Comparison of ENCODE assay signal across 1 cellular context in genomic region chr9:97851450-97851883, GRCh38.
TF ChIP-seq lines count a peak whose summit lies in the region.

No MANE protein-coding gene starts in this region.

TF ChIP-seq in WTC11, 78 proteins besides CTCF, POLR2A, EP300 and RAD21:
- no peak for TF ChIP-seq FOXP4 (CRISPR knock-in tag; IDR thresholded peaks at IDR 0.05)
- TF ChIP-seq ZNF263 (CRISPR knock-in tag; IDR thresholded peaks at IDR 0.05; ENCODE audit: low read depth), result no peak
- no peak for TF ChIP-seq ZBTB21 (CRISPR knock-in tag; IDR thresholded peaks at IDR 0.05; ENCODE audit: borderline replicate concordance)
- no peak for TF ChIP-seq PRRX2 (CRISPR knock-in tag; IDR thresholded peaks at IDR 0.05)
- TF ChIP-seq SMAD3 (CRISPR knock-in tag; IDR thresholded peaks at IDR 0.05; ENCODE audit: borderline replicate concordance), result no peak
- no peak for TF ChIP-seq ATF1 (CRISPR knock-in tag; IDR thresholded peaks at IDR 0.05)
- no peak for TF ChIP-seq RELA (CRISPR knock-in tag; IDR thresholded peaks at IDR 0.05; ENCODE audit: borderline replicate concordance)
- TF ChIP-seq, protein P1, sequence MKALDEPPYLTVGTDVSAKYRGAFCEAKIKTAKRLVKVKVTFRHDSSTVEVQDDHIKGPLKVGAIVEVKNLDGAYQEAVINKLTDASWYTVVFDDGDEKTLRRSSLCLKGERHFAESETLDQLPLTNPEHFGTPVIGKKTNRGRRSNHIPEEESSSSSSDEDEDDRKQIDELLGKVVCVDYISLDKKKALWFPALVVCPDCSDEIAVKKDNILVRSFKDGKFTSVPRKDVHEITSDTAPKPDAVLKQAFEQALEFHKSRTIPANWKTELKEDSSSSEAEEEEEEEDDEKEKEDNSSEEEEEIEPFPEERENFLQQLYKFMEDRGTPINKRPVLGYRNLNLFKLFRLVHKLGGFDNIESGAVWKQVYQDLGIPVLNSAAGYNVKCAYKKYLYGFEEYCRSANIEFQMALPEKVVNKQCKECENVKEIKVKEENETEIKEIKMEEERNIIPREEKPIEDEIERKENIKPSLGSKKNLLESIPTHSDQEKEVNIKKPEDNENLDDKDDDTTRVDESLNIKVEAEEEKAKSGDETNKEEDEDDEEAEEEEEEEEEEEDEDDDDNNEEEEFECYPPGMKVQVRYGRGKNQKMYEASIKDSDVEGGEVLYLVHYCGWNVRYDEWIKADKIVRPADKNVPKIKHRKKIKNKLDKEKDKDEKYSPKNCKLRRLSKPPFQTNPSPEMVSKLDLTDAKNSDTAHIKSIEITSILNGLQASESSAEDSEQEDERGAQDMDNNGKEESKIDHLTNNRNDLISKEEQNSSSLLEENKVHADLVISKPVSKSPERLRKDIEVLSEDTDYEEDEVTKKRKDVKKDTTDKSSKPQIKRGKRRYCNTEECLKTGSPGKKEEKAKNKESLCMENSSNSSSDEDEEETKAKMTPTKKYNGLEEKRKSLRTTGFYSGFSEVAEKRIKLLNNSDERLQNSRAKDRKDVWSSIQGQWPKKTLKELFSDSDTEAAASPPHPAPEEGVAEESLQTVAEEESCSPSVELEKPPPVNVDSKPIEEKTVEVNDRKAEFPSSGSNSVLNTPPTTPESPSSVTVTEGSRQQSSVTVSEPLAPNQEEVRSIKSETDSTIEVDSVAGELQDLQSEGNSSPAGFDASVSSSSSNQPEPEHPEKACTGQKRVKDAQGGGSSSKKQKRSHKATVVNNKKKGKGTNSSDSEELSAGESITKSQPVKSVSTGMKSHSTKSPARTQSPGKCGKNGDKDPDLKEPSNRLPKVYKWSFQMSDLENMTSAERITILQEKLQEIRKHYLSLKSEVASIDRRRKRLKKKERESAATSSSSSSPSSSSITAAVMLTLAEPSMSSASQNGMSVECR (CRISPR knock-in tag; IDR thresholded peaks at IDR 0.05; ENCODE audit: borderline replicate concordance), result no peak
- TF ChIP-seq ZNF423 (CRISPR knock-in tag; IDR thresholded peaks at IDR 0.05), result no peak
- TF ChIP-seq ZNF317 (CRISPR knock-in tag; IDR thresholded peaks at IDR 0.05; ENCODE audit: borderline replicate concordance, low read depth), result no peak
- TF ChIP-seq RORB (CRISPR knock-in tag; IDR thresholded peaks at IDR 0.05), result no peak
- TF ChIP-seq GRHL2 (CRISPR knock-in tag; IDR thresholded peaks at IDR 0.05; ENCODE audit: insufficient replicate concordance, severe bottlenecking), result no peak
- no peak for TF ChIP-seq TCF7 (CRISPR knock-in tag; IDR thresholded peaks at IDR 0.05; ENCODE audit: low read depth)
- TF ChIP-seq, protein P2, sequence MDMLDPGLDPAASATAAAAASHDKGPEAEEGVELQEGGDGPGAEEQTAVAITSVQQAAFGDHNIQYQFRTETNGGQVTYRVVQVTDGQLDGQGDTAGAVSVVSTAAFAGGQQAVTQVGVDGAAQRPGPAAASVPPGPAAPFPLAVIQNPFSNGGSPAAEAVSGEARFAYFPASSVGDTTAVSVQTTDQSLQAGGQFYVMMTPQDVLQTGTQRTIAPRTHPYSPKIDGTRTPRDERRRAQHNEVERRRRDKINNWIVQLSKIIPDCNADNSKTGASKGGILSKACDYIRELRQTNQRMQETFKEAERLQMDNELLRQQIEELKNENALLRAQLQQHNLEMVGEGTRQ (CRISPR knock-in tag; IDR thresholded peaks at IDR 0.05), result no peak
- no peak for TF ChIP-seq ZNF396 (CRISPR knock-in tag; IDR thresholded peaks at IDR 0.05; ENCODE audit: borderline replicate concordance)
- no peak for TF ChIP-seq AFF4 (CRISPR knock-in tag; IDR thresholded peaks at IDR 0.05; ENCODE audit: borderline replicate concordance)
- no peak for TF ChIP-seq FOXK1 (CRISPR knock-in tag; IDR thresholded peaks at IDR 0.05)
- TF ChIP-seq ZBTB43 (CRISPR knock-in tag; IDR thresholded peaks at IDR 0.05), result no peak
